In genomic region chr5:177317959-177318377, GRCh38 we compare ENCODE assay signal across 1 cellular context.
TF ChIP-seq lines count a peak whose summit lies in the region.

No MANE protein-coding gene starts in this region.

TF ChIP-seq in HepG2, 621 proteins besides CTCF, POLR2A, EP300 and RAD21 (continues in another document):
- TF ChIP-seq ZNF574 (CRISPR knock-in tag; IDR thresholded peaks at IDR 0.05) (peak; percentile 24; the same call in 1 of the 2 replicates), STAG1 (CRISPR knock-in tag; IDR thresholded peaks at IDR 0.05) (peak; percentile 86), JUNB (CRISPR knock-in tag; IDR thresholded peaks at IDR 0.05; ENCODE audit: borderline replicate concordance) (no peak), ZNF7 (CRISPR knock-in tag; IDR thresholded peaks at IDR 0.05) (no peak), POGK (CRISPR knock-in tag; conservative IDR thresholded peaks at IDR 0.05) (peak; percentile 63), ZFP62 (CRISPR knock-in tag; IDR thresholded peaks at IDR 0.05) (no peak), ARID3A (IDR thresholded peaks at IDR 0.05; ENCODE audit: low read depth, low read length) (0 out of 2 replicates have a peak, but pooled peaks have one; percentile 16), ZNF331 (CRISPR knock-in tag; IDR thresholded peaks at IDR 0.05) (peak; percentile 77; the same call in 1 of the 2 replicates), ZNF644 (CRISPR knock-in tag; IDR thresholded peaks at IDR 0.05; ENCODE audit: low read depth) (peak; percentile 59; the same call in 1 of the 2 replicates), FOSL2 (CRISPR knock-in tag; IDR thresholded peaks at IDR 0.05) (peak; percentile 33; the same call in 1 of the 2 replicates), ATF4 (CRISPR knock-in tag; IDR thresholded peaks at IDR 0.05) (no peak), PHB2 (IDR thresholded peaks at IDR 0.05; ENCODE audit: partially characterized antibody) (no peak), RXRB (CRISPR knock-in tag; IDR thresholded peaks at IDR 0.05; ENCODE audit: borderline replicate concordance) (peak; percentile 21; the same call in 1 of the 2 replicates), ARID4A (CRISPR knock-in tag; IDR thresholded peaks at IDR 0.05; ENCODE audit: borderline replicate concordance) (peak; percentile 21; the same call in 1 of the 2 replicates), ZNF138 (CRISPR knock-in tag; IDR thresholded peaks at IDR 0.05; ENCODE audit: low read depth) (no peak), KLF16 (CRISPR knock-in tag; IDR thresholded peaks at IDR 0.05) (peak in 1 of 2 experiments; percentile 41; a peak in 1 of 4 replicates), PAXIP1 (CRISPR knock-in tag; conservative IDR thresholded peaks at IDR 0.05) (peak; percentile 36; the same call in 1 of the 2 replicates), SALL1 (CRISPR knock-in tag; IDR thresholded peaks at IDR 0.05) (peak; percentile 63), HNRNPUL1 (IDR thresholded peaks at IDR 0.05; ENCODE audit: low read depth, low read length) (no peak), KDM2A (CRISPR knock-in tag; IDR thresholded peaks at IDR 0.05; ENCODE audit: borderline replicate concordance, low read depth) (peak; percentile 66; the same call in 1 of the 2 replicates), HOXA3 (CRISPR knock-in tag; IDR thresholded peaks at IDR 0.05) (peak; percentile 20; the same call in 1 of the 2 replicates), ZBTB7A (CRISPR knock-in tag; IDR thresholded peaks at IDR 0.05) (no peak), TEF (CRISPR knock-in tag; IDR thresholded peaks at IDR 0.05) (no peak), HMGXB4 (CRISPR knock-in tag; IDR thresholded peaks at IDR 0.05; ENCODE audit: borderline replicate concordance in 1 of 2, low read depth in 1 of 2) (peak; percentile 56 to 70; a peak in 3 of 4 replicates), PLSCR1 (CRISPR knock-in tag; IDR thresholded peaks at IDR 0.05; ENCODE audit: borderline replicate concordance) (no peak), HNF4A (CRISPR knock-in tag; IDR thresholded peaks at IDR 0.05) (peak; percentile 17; the same call in 1 of the 2 replicates), CEBPG (CRISPR knock-in tag; IDR thresholded peaks at IDR 0.05) (peak; percentile 81), ERF (CRISPR knock-in tag; IDR thresholded peaks at IDR 0.05) (0 out of 2 replicates have a peak, but pooled peaks have one; percentile 38), ZNF629 (CRISPR knock-in tag; conservative IDR thresholded peaks at IDR 0.05) (no peak), MXI1 (IDR thresholded peaks at IDR 0.05; ENCODE audit: borderline replicate concordance, low read depth, low read length) (0 out of 3 replicates have a peak, but pooled peaks have one; percentile 29), KLF15 (CRISPR knock-in tag; IDR thresholded peaks at IDR 0.05; ENCODE audit: borderline replicate concordance) (no peak), NR2F2 (IDR thresholded peaks at IDR 0.05; ENCODE audit: borderline replicate concordance, low read depth) (no peak), CEBPB (IDR thresholded peaks at IDR 0.05; ENCODE audit: borderline replicate concordance, low read depth, low read length) (peak; percentile 80; the same call in 1 of the 2 replicates), ZNF263 (CRISPR knock-in tag; IDR thresholded peaks at IDR 0.05) (peak; percentile 43; the same call in 1 of the 2 replicates), MAZ (IDR thresholded peaks at IDR 0.05; ENCODE audit: borderline replicate concordance, low read depth, low read length) (peak; percentile 43; the same call in 1 of the 2 replicates), MAZ (CRISPR knock-in tag; IDR thresholded peaks at IDR 0.05; ENCODE audit: low read depth) (0 out of 2 replicates have a peak, but pooled peaks have one; percentile 44), FIP1L1 (IDR thresholded peaks at IDR 0.05; ENCODE audit: borderline replicate concordance, insufficient read depth, low read depth, low read length) (no peak), FOXK2 (IDR thresholded peaks at IDR 0.05) (no peak), HOXA5 (CRISPR knock-in tag; IDR thresholded peaks at IDR 0.05) (0 out of 2 replicates have a peak, but pooled peaks have one; percentile 51), ZNF788 (CRISPR knock-in tag; IDR thresholded peaks at IDR 0.05; ENCODE audit: borderline replicate concordance) (peak; percentile 23; the same call in 1 of the 2 replicates), ZNF256 (CRISPR knock-in tag; conservative IDR thresholded peaks at IDR 0.05) (no peak), SAP130 (CRISPR knock-in tag; IDR thresholded peaks at IDR 0.05; ENCODE audit: low read depth) (peak; percentile 31; the same call in 1 of the 2 replicates), GATAD2A (CRISPR knock-in tag; IDR thresholded peaks at IDR 0.05) (peak; percentile 53; the same call in 1 of the 2 replicates), ZNF501 (CRISPR knock-in tag; IDR thresholded peaks at IDR 0.05) (0 out of 2 replicates have a peak, but pooled peaks have one; percentile 14), SP140L (CRISPR knock-in tag; IDR thresholded peaks at IDR 0.05; ENCODE audit: borderline replicate concordance) (no peak)
